In the genomic region with DNA sequence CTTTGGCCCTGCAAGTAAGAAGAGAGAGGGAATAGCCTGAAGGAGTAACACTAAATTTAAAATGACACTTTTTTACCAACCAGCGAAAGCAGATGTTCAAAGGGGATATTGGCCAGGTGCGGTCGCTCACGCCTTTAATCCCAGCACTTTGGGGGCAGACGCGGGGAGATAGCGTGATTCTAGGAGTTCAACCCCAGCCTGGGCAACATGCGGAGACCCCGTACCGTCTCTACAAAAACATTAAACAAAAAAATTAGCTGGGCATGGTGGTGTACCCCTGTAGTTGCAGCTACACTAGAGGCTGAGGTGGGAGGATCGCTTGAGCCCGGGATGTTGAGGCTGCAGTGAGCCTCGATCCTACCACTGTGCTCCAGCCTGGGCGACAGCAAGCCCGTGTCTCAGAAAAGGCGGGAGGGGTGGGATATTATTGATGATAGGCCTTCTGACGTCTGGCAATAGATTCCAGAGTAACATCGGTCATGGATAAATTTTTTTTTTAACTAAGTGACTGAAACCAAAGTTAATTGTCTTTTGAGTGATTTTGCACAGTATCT, we compare ENCODE assay signal across 8 cellular contexts. TPM values are rescaled to one million over a fixed set of nuclear protein-coding genes. Genes with fewer than 3 reads are reported as not detected.
A peak's percentile ranks its signal among the peaks of the same experiment; 100 is the strongest.
DNase-seq lines count a peak whose midpoint lies in the region; ATAC-seq, FAIRE-seq and TF ChIP-seq lines count a peak whose summit lies in the region.

No MANE protein-coding gene starts in this region.

- H3K4me3 Mint-ChIP-seq in T-helper 2 cell treated with Interferon-gamma antibody and Interleukin-4, amounts not matched to agents 5 μg/mL and 100 μg/mL, for 36 hours: no peak overlapping the region

- peaks cover 36% of the 10 kb centered on the region for H3K4me1 Mint-ChIP-seq in T-helper 2 cell treated with Interferon-gamma antibody and Interleukin-4, amounts not matched to agents 5 μg/mL and 100 μg/mL, for 36 hours (ENCODE audit: low read depth)

- TF ChIP-seq CTCF in AG04450 (IDR thresholded peaks at IDR 0.05; ENCODE audit: low read depth, low read length) (no peak), bronchial epithelial cell (IDR thresholded peaks at IDR 0.05; ENCODE audit: insufficient read depth, low read length, severe bottlenecking) (no peak)

- H3K4me3 ChIP-seq in AG04450 (ENCODE audit: low read depth, low read length) (peak overlapping the region; percentile 93), HAP-1 (peak overlapping the region; percentile 85), bronchial epithelial cell (ENCODE audit: low read depth, low read length) (peak overlapping the region; percentile 75), mononuclear cell (ENCODE audit: low read length) (peak overlapping the region; percentile 81)

- ATAC-seq in GM18873 (IDR thresholded peaks at IDR 0.05; ENCODE audit: low FRiP score, unreplicated experiment) (no peak), GM18861 (IDR thresholded peaks at IDR 0.05; ENCODE audit: unreplicated experiment) (no peak)

- FAIRE-seq in bronchial epithelial cell (lab: Jason Lieb, UNC): no peak

- H3K27me3 Mint-ChIP-seq in T-helper 2 cell treated with Interferon-gamma antibody and Interleukin-4, amounts not matched to agents 5 μg/mL and 100 μg/mL, for 36 hours (ENCODE audit: low read depth): no peaks in the 10 kb centered on the region

- H3K9me3 Mint-ChIP-seq in T-helper 2 cell treated with Interferon-gamma antibody and Interleukin-4, amounts not matched to agents 5 μg/mL and 100 μg/mL, for 36 hours: no peaks in the 10 kb centered on the region

- in situ Hi-C loops in HAP-1 (cut with MboI; ENCODE audit: low sequenced_read_pairs): no loop called here

- DNase-seq in AG04450 (ENCODE audit: low read depth, low spot score) (no peak), HAP-1 (ENCODE audit: low spot score in 2 of 2) (peak in 1 of 2 experiments; percentile 12), bronchial epithelial cell (ENCODE audit: low read depth) (no peak), NCI-H524 (lab: John Stamatoyannopoulos, UW) (no peak)
- no peak for DNase-seq in T-helper 2 cell treated with Interferon-gamma antibody and Interleukin-4, amounts not matched to agents 5 μg/mL and 100 μg/mL, for 36 hours (ENCODE audit: low spot score)

- H3K27ac ChIP-seq in AG04450 (ENCODE audit: low read depth, low read length): peak overlapping the region; percentile 89

- H3K36me3 Mint-ChIP-seq in T-helper 2 cell treated with Interferon-gamma antibody and Interleukin-4, amounts not matched to agents 5 μg/mL and 100 μg/mL, for 36 hours (ENCODE audit: low read depth): peaks cover 22% of the 10 kb centered on the region

- H3K27me3 ChIP-seq in AG04450 (ENCODE audit: control insufficient read depth, insufficient read depth, low read length) (no peaks in the 10 kb centered on the region), HAP-1 (ENCODE audit: low read depth) (no peaks in the 10 kb centered on the region), bronchial epithelial cell (ENCODE audit: control insufficient read depth, insufficient read depth, low read length) (no peaks in the 10 kb centered on the region), mononuclear cell (ENCODE audit: insufficient read depth, low read length) (peaks cover 23% of the 10 kb centered on the region)

- H3K36me3 ChIP-seq in HAP-1 (replicated peaks): peaks cover 31% of the 10 kb centered on the region
- H3K36me3 ChIP-seq in bronchial epithelial cell (ENCODE audit: control insufficient read depth, insufficient read depth, low read length): peaks cover 1% of the 10 kb centered on the region

- POLR2A ChIA-PET in AG04450 (lab: Yijun Ruan, JAX): interaction anchor here (1.0 to 3.6 kb wide), 4 partner anchors 21 to 172 kb away, joined by 3 to 36 read pairs (median 22); a partner anchor contains a TSS

- H3K9me3 ChIP-seq in AG04450 (ENCODE audit: control insufficient read depth, insufficient read depth, low read length) (no peaks in the 10 kb centered on the region), HAP-1 (no peaks in the 10 kb centered on the region), mononuclear cell (ENCODE audit: low read depth, low read length) (no peaks in the 10 kb centered on the region)

- CTCF ChIA-PET in AG04450 (lab: Charles Lee): interaction anchor here (0.9 to 1.0 kb wide), 2 partner anchors 146 to 206 kb away, joined by 3 to 4 read pairs; no protein-coding TSS in a partner anchor

- H3K27ac Mint-ChIP-seq in T-helper 2 cell treated with Interferon-gamma antibody and Interleukin-4, amounts not matched to agents 5 μg/mL and 100 μg/mL, for 36 hours: no peak overlapping the region

- H3K4me1 ChIP-seq in HAP-1 (peaks cover 26% of the 10 kb centered on the region), mononuclear cell (ENCODE audit: insufficient read depth, low read length) (peaks cover 38% of the 10 kb centered on the region)

RNA-seq across cellular contexts. Expression of a gene that starts 1.1 kb away (rescaled TPM):
- polyA plus RNA-seq in AG04450 (2011; rRNA removed): 9.3 and 11.8 TPM in 2 replicates
- polyA minus RNA-seq in AG04450 (2011; rRNA and poly(A)+ RNA removed): 10.5 and 14.3 TPM in 2 replicates
- total RNA-seq in bronchial epithelial cell (3.2 and 3.7 TPM in 2 replicates), mononuclear cell (104 TPM)

Comparison
In these comparisons a context has a peak if more than half of its experiments do, and no peak if none do; other contexts are left out.
1. RNA of a gene that starts 1.1 kb away (total RNA-seq): 104 TPM in mononuclear cell (single experiment); 3.2 to 3.7 TPM in bronchial epithelial cell; every median in the first group is over 10 times any median in the second.
2. Peak in every context shown above with its lines, with median percentiles within 50 percentile points of each other: H3K4me3 ChIP-seq.